In the genomic region with DNA sequence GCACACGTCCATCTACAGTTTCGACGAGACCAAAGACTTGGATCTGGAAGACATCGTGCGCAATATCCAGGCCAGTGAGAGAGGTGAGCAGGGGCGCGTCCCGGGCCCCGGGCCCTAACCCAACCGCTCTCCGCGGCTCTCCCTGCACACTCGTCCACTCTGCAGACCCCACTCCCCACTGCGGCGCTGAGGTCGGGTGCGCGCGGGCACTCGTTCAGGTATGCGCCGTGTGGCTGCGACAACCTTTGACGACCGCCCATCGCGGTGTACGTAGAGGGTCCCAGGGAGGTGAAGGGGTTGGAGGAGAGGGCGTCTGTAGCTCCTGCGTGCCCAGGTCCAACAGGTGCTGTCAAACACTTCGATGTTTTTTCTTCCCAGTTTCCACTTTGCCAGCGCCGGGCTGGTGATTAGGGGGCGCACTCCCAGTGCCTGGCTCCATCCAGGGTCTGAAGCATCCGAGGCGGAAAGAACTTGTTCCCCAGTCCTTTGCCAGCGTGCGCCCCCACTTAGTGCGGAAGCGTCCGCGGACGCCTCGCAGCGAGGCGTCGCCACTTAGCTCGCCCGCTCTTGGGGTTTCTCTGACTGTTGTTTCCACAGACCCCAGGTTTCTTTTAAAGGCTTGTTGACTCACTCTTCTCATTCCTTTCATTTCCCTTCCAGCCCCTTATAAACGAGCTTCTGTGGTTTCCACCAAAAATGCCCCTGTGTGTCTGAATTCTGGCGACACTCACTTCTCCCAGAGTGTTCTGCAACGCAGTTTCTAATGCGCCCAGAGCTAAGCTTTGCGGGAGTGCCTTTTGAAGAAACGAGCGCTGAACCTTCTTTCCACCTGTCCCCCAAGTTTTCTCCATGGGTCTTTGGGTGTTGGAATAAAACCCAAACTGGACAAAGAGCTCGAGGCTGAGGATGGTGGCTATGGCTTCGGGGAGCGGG, we compare ENCODE assay signal across 8 cellular contexts. TPM values are rescaled to one million over a fixed set of nuclear protein-coding genes. Genes with fewer than 3 reads are reported as not detected.
DNase-seq lines count a peak whose midpoint lies in the region; ATAC-seq and TF ChIP-seq lines count a peak whose summit lies in the region.

No MANE protein-coding gene starts in this region.

- H3K9me2 ChIP-seq in GM23338 (ENCODE audit: insufficient read depth), result no peaks in the 10 kb centered on the region

- DNase-seq in GM23338 (ENCODE audit: low spot score), result peak; percentile 59
- no peak for DNase-seq in activated T-cell treated with anti-CD3 and anti-CD28 coated beads, Interleukin-2, amount 50 U/mL, for 72 hours
- DNase-seq in smooth muscle cell (lab: John Stamatoyannopoulos, UW; ENCODE audit: unreplicated experiment), result no peak
- DNase-seq in epidermal melanocyte (ENCODE audit: insufficient read length, low spot score), result no peak

- peaks cover 32% of the 10 kb centered on the region for H3K4me1 ChIP-seq in GM23338 (ENCODE audit: insufficient read depth)
- peaks cover 11% of the 10 kb centered on the region; the same call in 1 of the 2 replicates for H3K4me1 ChIP-seq in iPS-20b (ENCODE audit: insufficient read depth, low read length)
- peaks cover 37% of the 10 kb centered on the region for H3K4me1 ChIP-seq in smooth muscle cell (ENCODE audit: low read depth)

- TF ChIP-seq CTCF in GM23338 (conservative IDR thresholded peaks at IDR 0.05; ENCODE audit: low read depth in 2 of 2) (peak; percentile 21 to 34; a peak in 3 of 4 replicates), smooth muscle cell (IDR thresholded peaks at IDR 0.05; ENCODE audit: borderline replicate concordance, insufficient read depth, poor library complexity, severe bottlenecking) (no peak)

- H3K4me1 Mint-ChIP-seq in GM23338, result peaks cover 34% of the 10 kb centered on the region
- H3K4me1 Mint-ChIP-seq in activated T-cell treated with anti-CD3 and anti-CD28 coated beads, Interleukin-2, amount 50 U/mL, for 72 hours (ENCODE audit: low read depth), result peaks cover 43% of the 10 kb centered on the region

- H3K36me3 Mint-ChIP-seq in GM23338 (ENCODE audit: low read depth), result no peaks in the 10 kb centered on the region; the same call in 2 of the 3 replicates
- no peaks in the 10 kb centered on the region for H3K36me3 Mint-ChIP-seq in activated T-cell treated with anti-CD3 and anti-CD28 coated beads, Interleukin-2, amount 50 U/mL, for 72 hours (ENCODE audit: insufficient read depth in 2 of 2)

- H3K27ac ChIP-seq in GM23338 (ENCODE audit: low read depth), result no peak overlapping the region
- H3K27ac ChIP-seq in iPS-20b (ENCODE audit: low read length), result no peak overlapping the region
- H3K27ac ChIP-seq in smooth muscle cell (ENCODE audit: low read depth), result no peak overlapping the region

- H3K4me3 Mint-ChIP-seq in GM23338, result peak overlapping the region; percentile 75
- H3K4me3 Mint-ChIP-seq in activated T-cell treated with anti-CD3 and anti-CD28 coated beads, Interleukin-2, amount 50 U/mL, for 72 hours, result peak overlapping the region; percentile 40 to 64

- H2AFZ ChIP-seq in GM23338 (peak overlapping the region; percentile 93), smooth muscle cell (ENCODE audit: low read depth) (no peak overlapping the region)

- no peak for TF ChIP-seq POLR2A in GM18505 (IDR thresholded peaks at IDR 0.05; ENCODE audit: borderline replicate concordance, extremely low read depth, insufficient read depth, insufficient read length)

- peaks cover 89% of the 10 kb centered on the region for H3K27me3 ChIP-seq in GM23338 (ENCODE audit: insufficient read depth)
- H3K27me3 ChIP-seq in iPS-20b (ENCODE audit: insufficient read depth, low read length), result peaks cover 87% of the 10 kb centered on the region
- H3K27me3 ChIP-seq in smooth muscle cell (ENCODE audit: low read depth), result peaks cover 69% of the 10 kb centered on the region

- H3K36me3 ChIP-seq in GM23338 (ENCODE audit: insufficient read depth) (no peaks in the 10 kb centered on the region), iPS-20b (ENCODE audit: insufficient read depth, low read depth, low read length) (no peaks in the 10 kb centered on the region), smooth muscle cell (ENCODE audit: low read depth) (no peaks in the 10 kb centered on the region)

- ATAC-seq in GM23338 (peak; percentile 2), GM18505 (IDR thresholded peaks at IDR 0.05; ENCODE audit: unreplicated experiment) (no peak), HG02642 (IDR thresholded peaks at IDR 0.05; ENCODE audit: poor library complexity, unreplicated experiment) (no peak), GM19328 (IDR thresholded peaks at IDR 0.05; ENCODE audit: unreplicated experiment) (no peak)
- ATAC-seq in activated T-cell treated with anti-CD3 and anti-CD28 coated beads, Interleukin-2, amount 50 U/mL, for 72 hours (replicated peaks in 1 of 2), result no peak

- H3K9me3 Mint-ChIP-seq in GM23338, result peaks cover 8% of the 10 kb centered on the region
- peaks cover 2% of the 10 kb centered on the region in 2 donors for H3K9me3 Mint-ChIP-seq in activated T-cell treated with anti-CD3 and anti-CD28 coated beads, Interleukin-2, amount 50 U/mL, for 72 hours

- peaks cover 77% of the 10 kb centered on the region for H3K27me3 Mint-ChIP-seq in GM23338 (ENCODE audit: insufficient read depth, low read depth, poor library complexity)
- H3K27me3 Mint-ChIP-seq in activated T-cell treated with anti-CD3 and anti-CD28 coated beads, Interleukin-2, amount 50 U/mL, for 72 hours (ENCODE audit: low read depth), result peaks cover 82% of the 10 kb centered on the region

- H3K9ac ChIP-seq in iPS-20b (ENCODE audit: low read depth, low read length), result no peak overlapping the region
- H3K9ac ChIP-seq in smooth muscle cell (ENCODE audit: low read depth), result no peak overlapping the region

- H3F3A ChIP-seq in GM23338 (replicated peaks; ENCODE audit: low read depth) (0 out of 2 replicates have a peak, but pooled peaks cover 4% of the 10 kb centered on the region), smooth muscle cell (ENCODE audit: low read depth) (no peaks in the 10 kb centered on the region)

- H3K9me3 ChIP-seq in iPS-20b (ENCODE audit: insufficient read depth, low read depth, low read length) (peaks cover 3% of the 10 kb centered on the region; the same call in 1 of the 2 replicates), smooth muscle cell (replicated peaks; ENCODE audit: low read depth) (no peaks in the 10 kb centered on the region)

- WGBS in smooth muscle cell (ENCODE audit: low lambda C conversion rate), result 8% methylated on average over 58 of the region's 59 CpGs

- H3K4me2 ChIP-seq in GM23338 (peak overlapping the region; percentile 87), smooth muscle cell (peak overlapping the region; percentile 94)

- H3K27ac Mint-ChIP-seq in GM23338, result no peak overlapping the region
- H3K27ac Mint-ChIP-seq in activated T-cell treated with anti-CD3 and anti-CD28 coated beads, Interleukin-2, amount 50 U/mL, for 72 hours, result peak overlapping the region; percentile 50

- H4K20me1 ChIP-seq in GM23338 (replicated peaks; ENCODE audit: insufficient read depth) (no peaks in the 10 kb centered on the region; the same call in 1 of the 2 replicates), smooth muscle cell (ENCODE audit: low read depth) (no peaks in the 10 kb centered on the region)

- H3K4me3 ChIP-seq in GM23338 (peak overlapping the region; percentile 71), iPS-20b (ENCODE audit: low read length) (peak overlapping the region; percentile 58), smooth muscle cell (peak overlapping the region; percentile 58)

- no peaks in the 10 kb centered on the region for H3K79me2 ChIP-seq in GM23338 (replicated peaks; ENCODE audit: insufficient read depth)
- H3K79me2 ChIP-seq in smooth muscle cell (ENCODE audit: low read depth), result no peaks in the 10 kb centered on the region

TF ChIP-seq in GM23338, 12 proteins besides CTCF, POLR2A, EP300 and RAD21:
- peak; percentile 99 for TF ChIP-seq EZH2 (IDR thresholded peaks at IDR 0.05; ENCODE audit: low read depth, unreplicated experiment)
- no peak for TF ChIP-seq JUNB (IDR thresholded peaks at IDR 0.05; ENCODE audit: unreplicated experiment)
- TF ChIP-seq CREB1 (CRISPR knock-in tag; IDR thresholded peaks at IDR 0.05; ENCODE audit: low read depth), result no peak
- peak; percentile 33 for TF ChIP-seq EZH2phosphoT487 (IDR thresholded peaks at IDR 0.05; ENCODE audit: unreplicated experiment)

RNA-seq across cellular contexts. Expression of a gene that starts 1.6 kb away (rescaled TPM):
- 0.04 and 0.07 TPM in 2 replicates for total RNA-seq in GM23338 (2014; rRNA removed; shearing (Covaris generic))
- polyA plus RNA-seq in GM23338 (2016; fragmentation: Nextera tagmentation; extraction: Ambion mirVana) (0.15 TPM in 1 of 2 replicates, not detected in the other), smooth muscle cell (1.4 and 2.5 TPM in 2 replicates)
- total RNA-seq in activated T-cell treated with anti-CD3 and anti-CD28 coated beads, Interleukin-2, amount 50 U/mL, for 72 hours, result under 1 TPM; 0.24 to 0.25 TPM
- 5.4 and 9.4 TPM in 2 replicates for total RNA-seq in smooth muscle cell
